Comparison of ENCODE assay signal across 1 cellular context in the genomic region with DNA sequence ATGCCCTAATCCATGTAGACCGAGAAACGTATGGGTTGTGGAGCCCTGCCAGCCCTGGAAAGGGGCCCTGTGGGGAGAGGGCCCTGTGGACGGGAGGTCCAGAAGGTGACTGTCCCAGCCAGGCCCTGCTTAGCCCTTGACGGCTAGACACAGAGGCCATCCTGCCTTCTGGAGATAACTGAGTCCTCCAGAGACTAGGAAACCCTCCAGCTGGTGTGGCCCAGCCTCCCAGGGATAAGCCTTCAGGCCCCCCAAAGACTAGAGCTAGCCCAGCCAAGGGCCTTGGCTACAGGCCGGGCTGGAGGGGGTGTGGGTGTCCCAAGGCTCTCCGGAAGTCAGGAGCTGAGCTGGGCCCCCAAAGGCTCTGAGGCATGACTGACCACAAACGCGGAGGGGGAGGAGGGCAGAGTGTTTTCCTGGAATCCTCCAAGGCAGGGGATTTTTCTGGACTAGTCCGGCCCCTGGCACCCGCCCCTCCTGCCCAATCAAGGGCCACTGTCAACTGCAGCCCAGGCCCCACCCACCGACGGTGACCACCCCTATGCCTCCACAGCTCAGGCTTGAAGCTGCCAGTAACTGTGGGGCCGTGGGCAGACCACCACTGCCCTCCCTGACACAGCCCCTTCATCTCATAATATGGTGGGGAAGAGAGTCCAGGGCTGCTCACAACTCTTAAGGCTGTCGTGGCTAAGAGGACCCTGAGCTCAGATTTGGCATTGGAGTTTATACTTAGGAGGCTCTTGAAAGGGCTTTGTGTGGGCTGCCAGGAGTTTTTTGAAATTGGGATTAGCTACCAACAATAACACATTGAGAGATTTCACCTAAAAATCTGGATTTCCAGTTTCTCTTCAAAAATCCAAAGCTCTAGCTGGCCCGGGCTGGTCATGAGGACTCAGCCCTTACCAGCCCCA.
TF ChIP-seq lines count a peak whose summit lies in the region.

No MANE protein-coding gene starts in this region.

TF ChIP-seq in H1, 55 proteins besides CTCF, POLR2A, EP300 and RAD21:
- TF ChIP-seq POLR2AphosphoS5 (IDR thresholded peaks at IDR 0.05; ENCODE audit: low read depth, low read length) (no peak), SP4 (IDR thresholded peaks at IDR 0.05; ENCODE audit: low read length) (no peak), NRF1 (IDR thresholded peaks at IDR 0.05; ENCODE audit: low read depth, low read length) (no peak), RFX5 (IDR thresholded peaks at IDR 0.05; ENCODE audit: borderline replicate concordance, low read depth, low read length) (no peak), CHD1 (IDR thresholded peaks at IDR 0.05; ENCODE audit: low read depth, low read length) (no peak), CBX8 (IDR thresholded peaks at IDR 0.05; ENCODE audit: borderline replicate concordance, low read depth, low read length) (no peak), ZNF274 (IDR thresholded peaks at IDR 0.05; ENCODE audit: borderline replicate concordance, extremely low read depth, low read length) (no peak), KDM5A (IDR thresholded peaks at IDR 0.05; ENCODE audit: low read length) (no peak), MAFK (IDR thresholded peaks at IDR 0.05; ENCODE audit: low read depth, low read length) (no peak)
TF ChIP-seq in H1: peak in this region for 0.
